Comparison of ENCODE assay signal across 1 cellular context in the genomic region with DNA sequence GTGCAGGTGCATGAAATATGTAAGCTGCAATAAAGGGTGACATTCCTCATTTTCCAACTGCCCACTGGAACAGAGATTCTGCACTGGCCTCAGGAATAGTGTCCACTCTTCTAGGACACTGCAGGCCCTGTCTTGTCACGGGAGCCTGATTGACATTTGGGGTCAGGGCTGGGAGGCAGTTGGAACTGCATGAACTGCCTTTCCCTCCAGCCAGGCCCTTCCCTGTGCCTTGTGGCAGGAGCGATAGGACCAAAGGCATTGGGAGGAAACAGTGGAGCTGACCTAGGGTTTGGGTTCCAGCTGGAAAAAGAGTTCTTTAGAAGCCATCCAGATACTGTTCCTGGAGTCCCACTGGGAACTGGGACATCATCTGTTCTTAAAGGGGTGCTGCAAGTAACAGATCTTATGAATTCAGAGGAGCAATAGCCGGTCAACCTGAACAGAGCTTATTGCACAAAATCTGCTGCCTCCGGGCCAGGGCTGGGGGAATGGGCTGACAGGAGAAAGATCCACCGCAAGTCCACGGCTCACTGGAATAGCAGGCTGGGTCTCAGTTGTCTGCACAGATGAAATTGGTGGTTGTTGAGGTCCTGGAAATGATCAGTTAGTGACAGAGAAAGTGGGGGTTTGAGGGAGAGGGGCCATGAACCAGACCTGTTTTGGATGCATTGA.
TF ChIP-seq lines count a peak whose summit lies in the region.

No MANE protein-coding gene starts in this region.

TF ChIP-seq in H1, 55 proteins besides CTCF, POLR2A, EP300 and RAD21 (continued from another document):
- no peak for TF ChIP-seq SIRT6 (IDR thresholded peaks at IDR 0.05; ENCODE audit: low read length)
- no peak for TF ChIP-seq RNF2 (IDR thresholded peaks at IDR 0.05; ENCODE audit: borderline replicate concordance, low read depth, low read length, missing control alignments, poor library complexity, severe bottlenecking)
- no peak for TF ChIP-seq KDM1A (IDR thresholded peaks at IDR 0.05; ENCODE audit: borderline replicate concordance, low read length)
- TF ChIP-seq, protein P1, sequence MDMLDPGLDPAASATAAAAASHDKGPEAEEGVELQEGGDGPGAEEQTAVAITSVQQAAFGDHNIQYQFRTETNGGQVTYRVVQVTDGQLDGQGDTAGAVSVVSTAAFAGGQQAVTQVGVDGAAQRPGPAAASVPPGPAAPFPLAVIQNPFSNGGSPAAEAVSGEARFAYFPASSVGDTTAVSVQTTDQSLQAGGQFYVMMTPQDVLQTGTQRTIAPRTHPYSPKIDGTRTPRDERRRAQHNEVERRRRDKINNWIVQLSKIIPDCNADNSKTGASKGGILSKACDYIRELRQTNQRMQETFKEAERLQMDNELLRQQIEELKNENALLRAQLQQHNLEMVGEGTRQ (IDR thresholded peaks at IDR 0.05; ENCODE audit: low read length), result no peak
- no peak for TF ChIP-seq TAF1 (IDR thresholded peaks at IDR 0.05; ENCODE audit: low read depth, low read length)
- TF ChIP-seq TAF7 (optimal IDR thresholded peaks at IDR 0.05; ENCODE audit: borderline replicate concordance, low read depth, low read length), result no peak
- no peak for TF ChIP-seq TCF12 (IDR thresholded peaks at IDR 0.05; ENCODE audit: low read depth, low read length)
- no peak for TF ChIP-seq NRF1 (IDR thresholded peaks at IDR 0.05; ENCODE audit: low read depth, low read length)
- no peak for TF ChIP-seq MAFK (IDR thresholded peaks at IDR 0.05; ENCODE audit: low read depth, low read length)
- TF ChIP-seq JUN (IDR thresholded peaks at IDR 0.05; ENCODE audit: low read depth, low read length), result no peak
- no peak for TF ChIP-seq SIX5 (IDR thresholded peaks at IDR 0.05; ENCODE audit: low read depth, low read length)
- no peak for TF ChIP-seq HDAC6 (IDR thresholded peaks at IDR 0.05; ENCODE audit: low read depth, low read length)
